ENCODE assay signal across 32 cellular contexts in genomic region chr3:143187132-143187531, GRCh38.
"Had no signal": no experiment of that assay in that cellular context is flagged by ENCODE, and none has a peak within 500 bp of the region (broad histone marks: within the 10 kb centered on the region; RNA-seq: fewer than 3 reads in every experiment).

No MANE protein-coding gene starts in this region.

- H3K27me3 Mint-ChIP-seq: activated CD4-positive, alpha-beta memory T cell treated with anti-CD3 and anti-CD28 coated beads, Interleukin-2, amount 10 ng/mL, durations not matched to agents 7 days and 5 days; activated CD4-positive, alpha-beta T cell treated with anti-CD3 and anti-CD28 coated beads, Interleukin-2, amount 10 ng/mL, durations not matched to agents 7 days and 5 days; activated naive CD4-positive, alpha-beta T cell treated with anti-CD3 and anti-CD28 coated beads, Interleukin-2, amount 10 ng/mL, durations not matched to agents 7 days and 5 days; activated naive CD8-positive, alpha-beta T cell treated with anti-CD3 and anti-CD28 coated beads, Interleukin-2, amount 10 ng/mL, durations not matched to agents 7 days and 5 days; activated T-cell treated with anti-CD3 and anti-CD28 coated beads, Interleukin-2, amount 50 U/mL, for 24 hours; central memory CD8-positive, alpha-beta T cell; dendritic cell treated with granulocyte-macrophage colony-stimulating factor and Interleukin-4, amounts not matched to agents 40 ng/mL and 50 ng/mL, for 4 days had no signal

- H3K36me3 Mint-ChIP-seq: activated naive CD4-positive, alpha-beta T cell treated with anti-CD3 and anti-CD28 coated beads, Interleukin-2, amount 10 ng/mL, durations not matched to agents 7 days and 5 days had no signal

- ATAC-seq: activated naive CD4-positive, alpha-beta T cell treated with anti-CD3 and anti-CD28 coated beads, Interleukin-2, amount 50 U/mL, for 72 hours; activated T-cell treated with anti-CD3 and anti-CD28 coated beads, Interleukin-2, amount 50 U/mL, for 72 hours; esophagus mucosa; heart left ventricle had no signal

- H3K4me1 ChIP-seq: heart left ventricle had no signal

- H3K36me3 ChIP-seq: brain microvascular endothelial cell, heart left ventricle had no signal

- H3K27ac ChIP-seq: brain microvascular endothelial cell, coronary artery, dorsolateral prefrontal cortex, heart left ventricle, hepatocyte had no signal

- H3K27ac Mint-ChIP-seq: activated CD4-positive, alpha-beta memory T cell treated with anti-CD3 and anti-CD28 coated beads, Interleukin-2, amount 10 ng/mL, durations not matched to agents 7 days and 5 days; activated CD4-positive, alpha-beta T cell treated with anti-CD3 and anti-CD28 coated beads, Interleukin-2, amount 10 ng/mL, durations not matched to agents 7 days and 5 days; activated naive CD4-positive, alpha-beta T cell treated with anti-CD3 and anti-CD28 coated beads, Interleukin-2, amount 10 ng/mL, durations not matched to agents 7 days and 5 days; activated naive CD4-positive, alpha-beta T cell treated with anti-CD3 and anti-CD28 coated beads, Interleukin-2, amount 50 U/mL, for 72 hours; activated naive CD8-positive, alpha-beta T cell treated with anti-CD3 and anti-CD28 coated beads, Interleukin-2, amount 10 ng/mL, durations not matched to agents 7 days and 5 days; activated T-cell treated with anti-CD3 and anti-CD28 coated beads, Interleukin-2, amount 50 U/mL, for 24 hours; activated T-cell treated with anti-CD3 and anti-CD28 coated beads, Interleukin-2, amount 50 U/mL, for 72 hours; dendritic cell treated with granulocyte-macrophage colony-stimulating factor and Interleukin-4, amounts not matched to agents 40 ng/mL and 50 ng/mL, for 4 days; endodermal cell had no signal

- DNase-seq: activated CD4-positive, alpha-beta memory T cell treated with anti-CD3 and anti-CD28 coated beads, Interleukin-2, amount 10 ng/mL, durations not matched to agents 7 days and 5 days; activated CD4-positive, alpha-beta T cell treated with anti-CD3 and anti-CD28 coated beads for 1 hour; activated CD4-positive, alpha-beta T cell treated with anti-CD3 and anti-CD28 coated beads for 4 hours; activated CD4-positive, alpha-beta T cell treated with anti-CD3 and anti-CD28 coated beads, Interleukin-2, amount 10 ng/mL, durations not matched to agents 7 days and 5 days; activated CD4-positive, alpha-beta T cell treated with anti-CD3 and anti-CD28 coated beads, Interleukin-2, amount 50 U/mL, for 4 hours; activated CD8-positive, alpha-beta memory T cell treated with anti-CD3 and anti-CD28 coated beads, Interleukin-2, amount 50 U/mL, for 48 hours; activated gamma-delta T cell; activated naive CD4-positive, alpha-beta T cell; activated naive CD4-positive, alpha-beta T cell treated with anti-CD3 and anti-CD28 coated beads, Interleukin-2, amount 10 ng/mL, durations not matched to agents 7 days and 5 days; activated naive CD8-positive, alpha-beta T cell treated with anti-CD3 and anti-CD28 coated beads, Interleukin-2, amount 10 ng/mL, durations not matched to agents 7 days and 5 days; activated T-cell treated with anti-CD3 and anti-CD28 coated beads for 4 hours; activated T-cell treated with anti-CD3 and anti-CD28 coated beads, Interleukin-2, amount 50 U/mL, for 24 hours; activated T-cell treated with anti-CD3 and anti-CD28 coated beads, Interleukin-2, amount 50 U/mL, for 72 hours; amniotic stem cell; anterior cingulate cortex; brain microvascular endothelial cell; dorsolateral prefrontal cortex; effector memory CD4-positive, alpha-beta T cell; endodermal cell; foreskin fibroblast; glutamatergic neuron; heart left ventricle; T-helper 2 cell had no signal

- H3K27me3 ChIP-seq: brain microvascular endothelial cell, heart left ventricle, hepatocyte had no signal

- H3K79me2 ChIP-seq: hepatocyte had no signal

- FAIRE-seq: astrocyte, bronchial epithelial cell, frontal cortex had no signal

- H3K9me3 Mint-ChIP-seq: activated CD4-positive, alpha-beta memory T cell treated with anti-CD3 and anti-CD28 coated beads, Interleukin-2, amount 10 ng/mL, durations not matched to agents 7 days and 5 days; activated T-cell treated with anti-CD3 and anti-CD28 coated beads, Interleukin-2, amount 50 U/mL, for 24 hours; central memory CD8-positive, alpha-beta T cell; endodermal cell had no signal

- H3K4me3 Mint-ChIP-seq: activated CD4-positive, alpha-beta memory T cell treated with anti-CD3 and anti-CD28 coated beads, Interleukin-2, amount 10 ng/mL, durations not matched to agents 7 days and 5 days; activated CD4-positive, alpha-beta T cell treated with anti-CD3 and anti-CD28 coated beads, Interleukin-2, amount 10 ng/mL, durations not matched to agents 7 days and 5 days; activated naive CD4-positive, alpha-beta T cell treated with anti-CD3 and anti-CD28 coated beads, Interleukin-2, amount 10 ng/mL, durations not matched to agents 7 days and 5 days; activated naive CD8-positive, alpha-beta T cell treated with anti-CD3 and anti-CD28 coated beads, Interleukin-2, amount 10 ng/mL, durations not matched to agents 7 days and 5 days; activated T-cell treated with anti-CD3 and anti-CD28 coated beads, Interleukin-2, amount 50 U/mL, for 24 hours; activated T-cell treated with anti-CD3 and anti-CD28 coated beads, Interleukin-2, amount 50 U/mL, for 72 hours; central memory CD8-positive, alpha-beta T cell; dendritic cell treated with granulocyte-macrophage colony-stimulating factor and Interleukin-4, amounts not matched to agents 40 ng/mL and 50 ng/mL, for 4 days; endodermal cell had no signal

- H3K4me3 ChIP-seq: coronary artery, dorsolateral prefrontal cortex, heart left ventricle, hepatocyte had no signal

- H2AFZ ChIP-seq: hepatocyte had no signal

- H3K4me2 ChIP-seq: hepatocyte had no signal

- H3K4me1 Mint-ChIP-seq: activated CD4-positive, alpha-beta memory T cell treated with anti-CD3 and anti-CD28 coated beads, Interleukin-2, amount 10 ng/mL, durations not matched to agents 7 days and 5 days; endodermal cell had no signal

- H3K9me3 ChIP-seq: heart left ventricle had no signal
